Comparison of ENCODE assay signal across 2 cellular contexts in genomic region chr14:102225936-102226335, GRCh38.
TF ChIP-seq lines count a peak whose summit lies in the region.

No MANE protein-coding gene starts in this region.

TF ChIP-seq in HEK293, 187 proteins besides CTCF, POLR2A, EP300 and RAD21:
- no peak for TF ChIP-seq ZNF398 (tag by site-specific recombination; IDR thresholded peaks at IDR 0.05)
- TF ChIP-seq SCRT1 (tag by site-specific recombination; IDR thresholded peaks at IDR 0.05; ENCODE audit: borderline replicate concordance): 0 out of 2 replicates have a peak, but pooled peaks have one; percentile 20
- TF ChIP-seq KLF9 (tag by site-specific recombination; IDR thresholded peaks at IDR 0.05; ENCODE audit: low read depth): no peak
- TF ChIP-seq ZNF561 (tag by site-specific recombination; IDR thresholded peaks at IDR 0.05; ENCODE audit: borderline replicate concordance): no peak
- no peak for TF ChIP-seq ZNF239 (tag by site-specific recombination; IDR thresholded peaks at IDR 0.05)
- TF ChIP-seq SCRT2 (tag by site-specific recombination; IDR thresholded peaks at IDR 0.05): 0 out of 2 replicates have a peak, but pooled peaks have one; percentile 41

TF ChIP-seq in H1, 55 proteins besides CTCF, POLR2A, EP300 and RAD21 (continued from another document):
- TF ChIP-seq ATF2 (IDR thresholded peaks at IDR 0.05; ENCODE audit: low read length): no peak
- no peak for TF ChIP-seq SIRT6 (IDR thresholded peaks at IDR 0.05; ENCODE audit: low read length)
- TF ChIP-seq HDAC6 (IDR thresholded peaks at IDR 0.05; ENCODE audit: low read depth, low read length): no peak
- TF ChIP-seq KDM4A (IDR thresholded peaks at IDR 0.05; ENCODE audit: low read depth, low read length, severe bottlenecking): no peak
- no peak for TF ChIP-seq SP2 (IDR thresholded peaks at IDR 0.05; ENCODE audit: low read length)
- no peak for TF ChIP-seq JUND (IDR thresholded peaks at IDR 0.05; ENCODE audit: low read length)
- no peak for TF ChIP-seq KDM5A (IDR thresholded peaks at IDR 0.05; ENCODE audit: low read length)
- TF ChIP-seq POLR2AphosphoS5 (IDR thresholded peaks at IDR 0.05; ENCODE audit: low read depth, low read length): no peak
- no peak for TF ChIP-seq CHD7 (IDR thresholded peaks at IDR 0.05; ENCODE audit: insufficient replicate concordance, low read length)
- TF ChIP-seq KDM1A (IDR thresholded peaks at IDR 0.05; ENCODE audit: borderline replicate concordance, low read length): no peak
- TF ChIP-seq TAF7 (optimal IDR thresholded peaks at IDR 0.05; ENCODE audit: borderline replicate concordance, low read depth, low read length): no peak
- TF ChIP-seq ATF3 (IDR thresholded peaks at IDR 0.05; ENCODE audit: insufficient read depth, low read depth, low read length): no peak
- TF ChIP-seq TAF1 (IDR thresholded peaks at IDR 0.05; ENCODE audit: low read depth, low read length): no peak
